ENCODE assay signal across 10 cellular contexts in genomic region chr4:81152839-81153713, GRCh38.
DNase-seq lines count a peak whose midpoint lies in the region; ATAC-seq, FAIRE-seq and TF ChIP-seq lines count a peak whose summit lies in the region.
"Had no signal": no experiment of that assay in that cellular context is flagged by ENCODE, and none has a peak within 500 bp of the region (broad histone marks: within the 10 kb centered on the region; RNA-seq: fewer than 3 reads in every experiment).

No MANE protein-coding gene starts in this region.

- TF ChIP-seq CTCF in cardiac muscle cell (IDR thresholded peaks at IDR 0.05; ENCODE audit: low read depth, low read length) (no peak), VCaP (conservative IDR thresholded peaks at IDR 0.05) (no peak), glutamatergic neuron (IDR thresholded peaks at IDR 0.05; ENCODE audit: partially characterized antibody, unreplicated experiment) (no peak), type B pancreatic cell (conservative IDR thresholded peaks at IDR 0.05) (no peak)

- peak overlapping the region; percentile 31 for H3K4me3 ChIP-seq in cardiac muscle cell
- H3K4me3 ChIP-seq in small intestine (ENCODE audit: low read depth in 1 of 2, low read length in 2 of 2) = no peak overlapping the region

- H3K9me3 Mint-ChIP-seq in glutamatergic neuron (ENCODE audit: unreplicated experiment) (peaks cover 6% of the 10 kb centered on the region), type B pancreatic cell (no peaks in the 10 kb centered on the region)

- H3K27ac Mint-ChIP-seq in glutamatergic neuron (ENCODE audit: unreplicated experiment) (peak overlapping the region; percentile 54), type B pancreatic cell (peak overlapping the region; percentile 92)

- H3K27ac ChIP-seq in cardiac muscle cell (no peak overlapping the region), VCaP (peak overlapping the region; percentile 87), small intestine (ENCODE audit: low read depth in 1 of 2, low read length in 1 of 2) (peak overlapping the region in 1 of 2 donors; percentile 73)

- no peak for DNase-seq in cardiac muscle cell (ENCODE audit: low read depth in 1 of 2, low spot score in 1 of 2)
- DNase-seq in Right ventricle myocardium inferior (ENCODE audit: missing footprints) = no peak
- no peak for DNase-seq in glutamatergic neuron
- no peak for DNase-seq in type B pancreatic cell (ENCODE audit: extremely low spot score, unreplicated experiment)
- no peak for DNase-seq in small intestine
- DNase-seq in inferior parietal cortex (ENCODE audit: extremely low spot score) = no peak
- DNase-seq: COR-L47, MV-4-11 had no signal

- H3K36me3 Mint-ChIP-seq in glutamatergic neuron (ENCODE audit: unreplicated experiment) (peaks cover 16% of the 10 kb centered on the region), type B pancreatic cell (peaks cover 3% of the 10 kb centered on the region)

- peaks cover 4% of the 10 kb centered on the region for H3K4me1 Mint-ChIP-seq in glutamatergic neuron (ENCODE audit: low read depth, unreplicated experiment)
- peaks cover 4% of the 10 kb centered on the region for H3K4me1 Mint-ChIP-seq in type B pancreatic cell (ENCODE audit: unreplicated experiment)

- H3K36me3 ChIP-seq in cardiac muscle cell (no peaks in the 10 kb centered on the region), small intestine (ENCODE audit: control insufficient read depth in 2 of 2, insufficient read depth in 2 of 2, low read length in 2 of 2) (no peaks in the 10 kb centered on the region)

- H3K9me3 ChIP-seq in cardiac muscle cell (ENCODE audit: low read depth) = no peaks in the 10 kb centered on the region
- no peaks in the 10 kb centered on the region for H3K9me3 ChIP-seq in small intestine (ENCODE audit: control insufficient read depth, low read depth)

- WGBS in small intestine, 3 donors = 47 to 76% (median 50%) methylated on average over 1 of the region's 1 CpG

- no peak for FAIRE-seq in small intestine (lab: Jason Lieb, UNC)

- H3K27me3 Mint-ChIP-seq in glutamatergic neuron (ENCODE audit: unreplicated experiment) = peaks cover 2% of the 10 kb centered on the region
- peaks cover 3% of the 10 kb centered on the region for H3K27me3 Mint-ChIP-seq in type B pancreatic cell

- H3K27me3 ChIP-seq in cardiac muscle cell (no peaks in the 10 kb centered on the region), small intestine (ENCODE audit: control insufficient read depth in 2 of 2, insufficient read depth in 2 of 2, low read length in 2 of 2) (no peaks in the 10 kb centered on the region)

- no peaks in the 10 kb centered on the region for H3K4me1 ChIP-seq in cardiac muscle cell (ENCODE audit: low read depth)
- no peaks in the 10 kb centered on the region for H3K4me1 ChIP-seq in small intestine (ENCODE audit: control insufficient read depth in 2 of 2, insufficient read depth in 1 of 2, low read depth in 1 of 2, low read length in 1 of 2)

- intact Hi-C loops in Right ventricle myocardium inferior (cut with DNase I) = no loop called here

- ATAC-seq in Right ventricle myocardium inferior (no peak), GM21381 (IDR thresholded peaks at IDR 0.05; ENCODE audit: unreplicated experiment) (no peak)

- H3K4me3 Mint-ChIP-seq in glutamatergic neuron (ENCODE audit: unreplicated experiment) = peak overlapping the region; percentile 57
- H3K4me3 Mint-ChIP-seq in type B pancreatic cell = peak overlapping the region; percentile 87
